In the genomic region with DNA sequence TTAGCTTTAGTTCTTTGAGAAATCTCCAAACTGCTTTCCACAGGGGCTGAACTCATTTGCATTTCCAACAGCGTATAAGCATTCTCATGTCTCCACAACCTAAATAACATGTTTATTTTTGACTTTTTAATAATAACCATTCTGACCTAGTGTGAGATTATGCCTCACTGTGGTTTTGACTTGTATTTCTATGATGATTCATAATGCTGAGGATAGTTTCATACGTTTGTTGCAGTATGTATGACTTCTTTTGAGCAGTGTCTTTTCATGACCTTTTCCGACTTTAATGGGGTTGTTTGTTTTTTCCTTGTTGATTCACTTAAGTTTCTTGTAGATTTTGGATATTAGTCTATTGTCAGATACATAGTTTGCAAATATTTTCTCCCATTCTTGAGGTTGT, we compare ENCODE assay signal across 23 cellular contexts.
A peak's percentile ranks its signal among the peaks of the same experiment; 100 is the strongest.
DNase-seq lines count a peak whose midpoint lies in the region; ATAC-seq lines count a peak whose summit lies in the region.
"Had no signal": no experiment of that assay in that cellular context is flagged by ENCODE, and none has a peak within 500 bp of the region (broad histone marks: within the 10 kb centered on the region; RNA-seq: fewer than 3 reads in every experiment).

No MANE protein-coding gene starts in this region.

- H3K27me3 Mint-ChIP-seq in stimulated activated naive B cell treated with anti-CD40 and anti-IgM and Interleukin-4, amounts not matched to agents 10 μg/mL and 1 μg/mL and 100 μg/mL, for 72 hours: no peaks in the 10 kb centered on the region
- H3K27me3 Mint-ChIP-seq: IgD-negative memory B cell had no signal

- peak; percentile 47 for DNase-seq in ELR (ENCODE audit: low read depth)
- DNase-seq in adipocyte (ENCODE audit: low read depth): peak; percentile 23
- no peak for DNase-seq in GM19240 (ENCODE audit: insufficient read length, low spot score)
- no peak for DNase-seq in stimulated activated naive B cell treated with anti-CD40 and anti-IgM and Interleukin-4, amounts not matched to agents 10 μg/mL and 1 μg/mL and 100 μg/mL, for 72 hours
- DNase-seq in GDM1 (lab: John Stamatoyannopoulos, UW): no peak
- no peak for DNase-seq in NCI-H1417 (lab: John Stamatoyannopoulos, UW)
- DNase-seq: 8988T; AML-193; C1 segment of cervical spinal cord; CD8-positive, alpha-beta T cell; GF-D8; Karpas-422; NCI-H1436; NCI-H1930; NCI-H226; NCI-H510A treated with DMSO at 0.1 percent for 48 hours; NCI-H748 treated with DMSO at 0.1 percent for 48 hours; NK-92 treated with Interleukin-12 subunit alpha and Interleukin-12 subunit beta, amount 100 ng/mL, for 24 hours; SJCRH30; T-helper 1 cell had no signal

- H3K9me3 ChIP-seq in adipocyte (ENCODE audit: control insufficient read depth, low read length): no peaks in the 10 kb centered on the region
- H3K9me3 ChIP-seq: SJCRH30 had no signal

- peaks cover 0 to 2% of the 10 kb centered on the region in 2 donors for H3K9me3 Mint-ChIP-seq in stimulated activated naive B cell treated with anti-CD40 and anti-IgM and Interleukin-4, amounts not matched to agents 10 μg/mL and 1 μg/mL and 100 μg/mL, for 72 hours

- H3K4me1 Mint-ChIP-seq in stimulated activated naive B cell treated with anti-CD40 and anti-IgM and Interleukin-4, amounts not matched to agents 10 μg/mL and 1 μg/mL and 100 μg/mL, for 72 hours: no peaks in the 10 kb centered on the region
- H3K4me1 Mint-ChIP-seq: IgD-negative memory B cell had no signal

- no peak overlapping the region for H3K27ac Mint-ChIP-seq in stimulated activated naive B cell treated with anti-CD40 and anti-IgM and Interleukin-4, amounts not matched to agents 10 μg/mL and 1 μg/mL and 100 μg/mL, for 72 hours
- H3K27ac Mint-ChIP-seq: CD8-positive, alpha-beta T cell; IgD-negative memory B cell had no signal

- H3K4me3 Mint-ChIP-seq in stimulated activated naive B cell treated with anti-CD40 and anti-IgM and Interleukin-4, amounts not matched to agents 10 μg/mL and 1 μg/mL and 100 μg/mL, for 72 hours: no peak overlapping the region
- H3K4me3 Mint-ChIP-seq: CD8-positive, alpha-beta T cell; IgD-negative memory B cell had no signal

- no peaks in the 10 kb centered on the region for H3K36me3 ChIP-seq in adipocyte (ENCODE audit: control insufficient read depth, insufficient read depth, low read length, severe bottlenecking)
- H3K36me3 ChIP-seq: SJCRH30 had no signal

- H3K27me3 ChIP-seq in adipocyte (replicated peaks; ENCODE audit: control insufficient read depth, insufficient read depth, low read length): no peaks in the 10 kb centered on the region
- H3K27me3 ChIP-seq: SJCRH30 had no signal

- no peak overlapping the region for H3K9ac ChIP-seq in adipocyte (ENCODE audit: low read length)

- no peaks in the 10 kb centered on the region for H3K4me1 ChIP-seq in adipocyte (ENCODE audit: control insufficient read depth, insufficient read depth, low read length)
- H3K4me1 ChIP-seq: SJCRH30 had no signal

- ATAC-seq in GM21526 (IDR thresholded peaks at IDR 0.05; ENCODE audit: low FRiP score, unreplicated experiment): peak; percentile 71
- ATAC-seq in HG03066 (IDR thresholded peaks at IDR 0.05; ENCODE audit: low read depth, unreplicated experiment): peak; percentile 50
- ATAC-seq in stimulated activated naive B cell treated with anti-CD40 and anti-IgM and Interleukin-4, amounts not matched to agents 10 μg/mL and 1 μg/mL and 100 μg/mL, for 72 hours (replicated peaks): no peak
- ATAC-seq: CD8-positive, alpha-beta T cell had no signal

- no peak overlapping the region for H3K4me3 ChIP-seq in adipocyte (ENCODE audit: low read length)
- H3K4me3 ChIP-seq: SJCRH30 had no signal

- H3K36me3 Mint-ChIP-seq in stimulated activated naive B cell treated with anti-CD40 and anti-IgM and Interleukin-4, amounts not matched to agents 10 μg/mL and 1 μg/mL and 100 μg/mL, for 72 hours: no peaks in the 10 kb centered on the region
- H3K36me3 Mint-ChIP-seq: CD8-positive, alpha-beta T cell; IgD-negative memory B cell had no signal

Comparison
In these comparisons a context has a peak if more than half of its experiments do, and no peak if none do; other contexts are left out.
1. DNase-seq: peak in ELR (single experiment) and adipocyte (single experiment); none in GM19240 (single experiment), stimulated activated naive B cell treated with anti-CD40 and anti-IgM and Interleukin-4, amounts not matched to agents 10 μg/mL and 1 μg/mL and 100 μg/mL, for 72 hours (single experiment), GDM1 (single experiment) and NCI-H1417 (0 of 3).
2. ATAC-seq: peak in GM21526 (single experiment) and HG03066 (single experiment); none in stimulated activated naive B cell treated with anti-CD40 and anti-IgM and Interleukin-4, amounts not matched to agents 10 μg/mL and 1 μg/mL and 100 μg/mL, for 72 hours (0 of 2).